ENCODE assay signal across 2 cellular contexts in the genomic region with DNA sequence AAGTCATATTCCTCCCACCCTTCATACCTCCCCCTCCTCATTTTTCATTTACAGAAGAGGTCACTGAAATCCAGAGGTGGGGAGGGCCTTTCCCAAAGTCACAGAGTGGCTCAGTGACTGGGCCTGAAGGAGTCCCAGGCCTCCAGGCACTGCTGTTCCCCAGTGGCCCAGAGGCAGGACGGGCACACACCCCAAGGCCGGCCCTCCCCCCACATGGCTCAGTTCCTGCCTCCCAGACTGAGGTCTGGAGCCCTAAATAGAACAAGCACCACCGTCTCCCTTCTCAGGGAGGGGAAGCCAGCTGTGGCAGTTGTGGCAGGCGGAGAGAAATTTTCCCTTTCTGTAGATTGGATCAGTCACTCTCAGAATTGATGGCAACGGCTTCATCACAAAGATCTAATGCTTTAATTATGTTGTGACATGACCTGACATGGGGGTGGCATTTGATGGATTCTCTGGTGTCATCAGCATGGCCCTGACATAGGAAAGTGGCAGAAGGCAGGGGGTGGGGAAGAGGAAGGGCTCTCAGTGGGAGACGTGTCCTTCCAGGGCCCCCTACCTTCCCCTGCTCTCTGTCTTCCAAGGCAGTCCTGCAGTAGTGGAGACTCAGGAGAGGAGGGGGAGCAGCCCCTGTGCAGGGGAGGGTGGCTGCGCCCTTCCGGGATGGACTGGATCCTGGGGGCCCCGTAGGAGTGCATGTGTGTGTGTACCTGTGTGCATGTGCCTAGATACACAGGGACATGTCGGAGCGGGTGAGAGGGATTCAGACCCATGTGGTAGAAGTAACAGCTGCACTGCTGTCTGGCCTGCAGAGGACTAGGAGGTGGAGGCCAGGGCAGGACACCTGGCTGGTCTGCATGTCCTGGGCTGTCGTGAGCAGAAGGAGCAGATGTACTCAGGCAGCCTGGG.
A peak's percentile ranks its signal among the peaks of the same experiment; 100 is the strongest.
TF ChIP-seq lines count a peak whose summit lies in the region.

No MANE protein-coding gene starts in this region.

TF ChIP-seq in H1, 55 proteins besides CTCF, POLR2A, EP300 and RAD21:
- TF ChIP-seq CHD2 (IDR thresholded peaks at IDR 0.05; ENCODE audit: low read length), result no peak
- TF ChIP-seq SUZ12 (IDR thresholded peaks at IDR 0.05; ENCODE audit: low read length), result no peak
- TF ChIP-seq HDAC6 (IDR thresholded peaks at IDR 0.05; ENCODE audit: low read depth, low read length), result no peak

TF ChIP-seq in neural cell, 6 proteins besides CTCF, POLR2A, EP300 and RAD21:
- peak; percentile 99 for TF ChIP-seq POLR2AphosphoS5 (IDR thresholded peaks at IDR 0.05)
- no peak for TF ChIP-seq REST (IDR thresholded peaks at IDR 0.05; ENCODE audit: borderline replicate concordance)
